ENCODE assay signal across 8 cellular contexts in the genomic region with DNA sequence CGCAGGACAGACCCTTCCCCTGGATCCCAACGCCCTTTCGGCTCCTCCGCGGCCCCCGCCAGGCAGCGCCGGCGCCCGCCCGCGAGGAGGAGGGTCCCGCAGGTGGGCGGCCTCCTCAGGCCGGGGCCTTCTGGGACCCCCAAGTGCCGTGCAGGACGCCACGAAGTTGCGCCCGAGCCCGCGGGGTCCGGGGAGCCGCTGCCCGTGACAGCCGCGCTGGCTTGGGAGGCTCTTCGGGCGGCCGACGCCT. TPM values are rescaled to one million over a fixed set of nuclear protein-coding genes. Genes with fewer than 3 reads are reported as not detected.
A peak's percentile ranks its signal among the peaks of the same experiment; 100 is the strongest.
DNase-seq lines count a peak whose midpoint lies in the region; ATAC-seq and TF ChIP-seq lines count a peak whose summit lies in the region.

No MANE protein-coding gene starts in this region.

- H3K4me3 Mint-ChIP-seq in activated CD4-positive, alpha-beta T cell treated with anti-CD3 and anti-CD28 coated beads for 36 hours, result peak overlapping the region; percentile 87
- peak overlapping the region; percentile 99 for H3K4me3 Mint-ChIP-seq in T-helper 1 cell treated with Interleukin-12 subunit alpha and Interleukin-12 subunit beta and Interleukin-4 antibody, amounts not matched to agents 30 μg/mL and 1 μg/mL, for 36 hours
- H3K4me3 Mint-ChIP-seq in stimulated activated effector memory CD8-positive, alpha-beta T cell treated with anti-CD3 and anti-CD28 coated beads, Interleukin-12 subunit alpha, Interleukin-12 subunit beta, amount 100 ng/mL, for 72 hours, result peak overlapping the region; percentile 80

- ATAC-seq in activated CD4-positive, alpha-beta T cell treated with anti-CD3 and anti-CD28 coated beads for 36 hours, result no peak
- no peak for ATAC-seq in stimulated activated effector memory CD8-positive, alpha-beta T cell treated with anti-CD3 and anti-CD28 coated beads, Interleukin-12 subunit alpha, Interleukin-12 subunit beta, amount 100 ng/mL, for 72 hours
- no peak for ATAC-seq in GM18870 (IDR thresholded peaks at IDR 0.05; ENCODE audit: unreplicated experiment)

- peak overlapping the region; percentile 82 to 83 for H3K4me3 ChIP-seq in right atrium auricular region

- intact Hi-C loops in activated CD4-positive, alpha-beta T cell treated with anti-CD3 and anti-CD28 coated beads for 36 hours (cut with DNase I, micrococcal nuclease), result no loop called here

- DNase-seq in activated CD4-positive, alpha-beta T cell treated with anti-CD3 and anti-CD28 coated beads for 36 hours, result no peak
- DNase-seq in activated CD4-positive, alpha-beta T cell treated with anti-CD3 and anti-CD28 coated beads, Interleukin-2, amount 50 U/mL, for 48 hours, result no peak
- no peak for DNase-seq in right atrium auricular region (ENCODE audit: low spot score)
- DNase-seq in stimulated activated effector memory CD8-positive, alpha-beta T cell treated with anti-CD3 and anti-CD28 coated beads, Interleukin-12 subunit alpha, Interleukin-12 subunit beta, amount 100 ng/mL, for 72 hours (ENCODE audit: low spot score in 2 of 2), result no peak
- DNase-seq in NCI-H510A treated with DMSO at 0.1 percent for 48 hours (lab: John Stamatoyannopoulos, UW), result no peak
- no peak for DNase-seq in SKM-1 (lab: John Stamatoyannopoulos, UW; ENCODE audit: unreplicated experiment)

- no peaks in the 10 kb centered on the region for H3K36me3 ChIP-seq in right atrium auricular region

- no peaks in the 10 kb centered on the region for H3K27me3 ChIP-seq in right atrium auricular region

- no peaks in the 10 kb centered on the region for H3K27me3 Mint-ChIP-seq in activated CD4-positive, alpha-beta T cell treated with anti-CD3 and anti-CD28 coated beads for 36 hours
- H3K27me3 Mint-ChIP-seq in T-helper 1 cell treated with Interleukin-12 subunit alpha and Interleukin-12 subunit beta and Interleukin-4 antibody, amounts not matched to agents 30 μg/mL and 1 μg/mL, for 36 hours (ENCODE audit: low read depth), result no peaks in the 10 kb centered on the region

- POLR2A ChIA-PET in activated CD4-positive, alpha-beta T cell treated with anti-CD3 and anti-CD28 coated beads for 36 hours (lab: Charles Lee), result interaction anchor here (0.9 to 4.0 kb wide), 5 partner anchors 8 to 376 kb away, joined by 3 to 12 read pairs (median 6); a partner anchor contains a TSS

- H3K9me3 ChIP-seq in right atrium auricular region, result no peaks in the 10 kb centered on the region

- peak overlapping the region; percentile 95 to 99 for H3K27ac ChIP-seq in right atrium auricular region

- H3K9me3 Mint-ChIP-seq in activated CD4-positive, alpha-beta T cell treated with anti-CD3 and anti-CD28 coated beads for 36 hours (ENCODE audit: low read depth), result no peaks in the 10 kb centered on the region
- no peaks in the 10 kb centered on the region for H3K9me3 Mint-ChIP-seq in T-helper 1 cell treated with Interleukin-12 subunit alpha and Interleukin-12 subunit beta and Interleukin-4 antibody, amounts not matched to agents 30 μg/mL and 1 μg/mL, for 36 hours
- no peaks in the 10 kb centered on the region for H3K9me3 Mint-ChIP-seq in stimulated activated effector memory CD8-positive, alpha-beta T cell treated with anti-CD3 and anti-CD28 coated beads, Interleukin-12 subunit alpha, Interleukin-12 subunit beta, amount 100 ng/mL, for 72 hours

- peaks cover 59% of the 10 kb centered on the region for H3K4me1 Mint-ChIP-seq in activated CD4-positive, alpha-beta T cell treated with anti-CD3 and anti-CD28 coated beads for 36 hours
- peaks cover 55% of the 10 kb centered on the region for H3K4me1 Mint-ChIP-seq in T-helper 1 cell treated with Interleukin-12 subunit alpha and Interleukin-12 subunit beta and Interleukin-4 antibody, amounts not matched to agents 30 μg/mL and 1 μg/mL, for 36 hours (ENCODE audit: low read depth)
- peaks cover 65% of the 10 kb centered on the region for H3K4me1 Mint-ChIP-seq in stimulated activated effector memory CD8-positive, alpha-beta T cell treated with anti-CD3 and anti-CD28 coated beads, Interleukin-12 subunit alpha, Interleukin-12 subunit beta, amount 100 ng/mL, for 72 hours

- H3K4me1 ChIP-seq in right atrium auricular region, result peaks cover 0 to 30% of the 10 kb centered on the region in 2 donors

- H3K27ac Mint-ChIP-seq in activated CD4-positive, alpha-beta T cell treated with anti-CD3 and anti-CD28 coated beads for 36 hours, result no peak overlapping the region
- no peak overlapping the region for H3K27ac Mint-ChIP-seq in T-helper 1 cell treated with Interleukin-12 subunit alpha and Interleukin-12 subunit beta and Interleukin-4 antibody, amounts not matched to agents 30 μg/mL and 1 μg/mL, for 36 hours
- peak overlapping the region; percentile 97 for H3K27ac Mint-ChIP-seq in stimulated activated effector memory CD8-positive, alpha-beta T cell treated with anti-CD3 and anti-CD28 coated beads, Interleukin-12 subunit alpha, Interleukin-12 subunit beta, amount 100 ng/mL, for 72 hours

- TF ChIP-seq CTCF in right atrium auricular region (IDR thresholded peaks at IDR 0.05), result no peak

- peaks cover 9% of the 10 kb centered on the region for H3K36me3 Mint-ChIP-seq in activated CD4-positive, alpha-beta T cell treated with anti-CD3 and anti-CD28 coated beads for 36 hours (ENCODE audit: low read depth)
- peaks cover 42% of the 10 kb centered on the region for H3K36me3 Mint-ChIP-seq in T-helper 1 cell treated with Interleukin-12 subunit alpha and Interleukin-12 subunit beta and Interleukin-4 antibody, amounts not matched to agents 30 μg/mL and 1 μg/mL, for 36 hours (ENCODE audit: low read depth)
- peaks cover 61% of the 10 kb centered on the region for H3K36me3 Mint-ChIP-seq in stimulated activated effector memory CD8-positive, alpha-beta T cell treated with anti-CD3 and anti-CD28 coated beads, Interleukin-12 subunit alpha, Interleukin-12 subunit beta, amount 100 ng/mL, for 72 hours

- CTCF ChIA-PET in activated CD4-positive, alpha-beta T cell treated with anti-CD3 and anti-CD28 coated beads for 36 hours (lab: Charles Lee), result interaction anchor here (0.7 to 10.8 kb wide), 8 partner anchors 8 to 111 kb away, joined by 3 to 362 read pairs (median 5); a partner anchor contains a TSS

RNA-seq across cellular contexts. Expression of a gene that starts 0.5 kb away (rescaled TPM):
- total RNA-seq in activated CD4-positive, alpha-beta T cell treated with anti-CD3 and anti-CD28 coated beads for 36 hours, result 10 to 100 TPM; 23.7 to 26.8 TPM
- 10 to 100 TPM in 1 of 2 donors, 1 to 10 TPM in 1; 7.0 to 11.9 TPM for total RNA-seq in right atrium auricular region
